Comparison of ENCODE assay signal across 14 cellular contexts in genomic region chr1:33332881-33333280, GRCh38. TPM values are rescaled to one million over a fixed set of nuclear protein-coding genes. Genes with fewer than 3 reads are reported as not detected.
A peak's percentile ranks its signal among the peaks of the same experiment; 100 is the strongest.
DNase-seq lines count a peak whose midpoint lies in the region; ATAC-seq, FAIRE-seq and TF ChIP-seq lines count a peak whose summit lies in the region.
"Had no signal": no experiment of that assay in that cellular context is flagged by ENCODE, and none has a peak within 500 bp of the region (broad histone marks: within the 10 kb centered on the region; RNA-seq: fewer than 3 reads in every experiment).

No MANE protein-coding gene starts in this region.

- intact Hi-C loops in kidney (cut with DNase I): no loop called here
- intact Hi-C loops in sigmoid colon (cut with DNase I): loop anchor here (5.0 kb wide), 1 partner anchor 36 kb away; no protein-coding TSS in a partner anchor
- intact Hi-C loops in activated CD8-positive, alpha-beta T cell treated with anti-CD3 and anti-CD28 coated beads for 36 hours (cut with micrococcal nuclease): no loop called here

- no peak overlapping the region for H3K27ac Mint-ChIP-seq in activated CD8-positive, alpha-beta T cell treated with anti-CD3 and anti-CD28 coated beads for 36 hours
- H3K27ac Mint-ChIP-seq: H9 had no signal

- peaks cover 82 to 100% (median 99%) of the 10 kb centered on the region in 11 experiments for H4K20me1 ChIP-seq in BLaER1 treated with 17β-estradiol and CSF1 and Interleukin-3, amounts not matched to agents 10 nM and 100 nM

- H3K27ac ChIP-seq in BLaER1 treated with 17β-estradiol and CSF1 and Interleukin-3, amounts not matched to agents 10 nM and 100 nM: peak overlapping the region in 6 of 11 experiments; percentile 5 to 59 (median 30); a peak in 8 of 22 replicates
- H3K27ac ChIP-seq in brain microvascular endothelial cell: peak overlapping the region; percentile 36
- H3K27ac ChIP-seq in kidney (ENCODE audit: low read depth in 2 of 2, low read length in 2 of 2): peak overlapping the region; percentile 10 to 12
- H3K27ac ChIP-seq in sigmoid colon: peak overlapping the region; percentile 56 to 100 (median 98)

- H3K27me3 Mint-ChIP-seq in activated CD8-positive, alpha-beta T cell treated with anti-CD3 and anti-CD28 coated beads for 36 hours: no peaks in the 10 kb centered on the region

- H3K27me3 ChIP-seq in BLaER1 treated with 17β-estradiol and CSF1 and Interleukin-3, amounts not matched to agents 10 nM and 100 nM: no peaks in the 10 kb centered on the region
- H3K27me3 ChIP-seq in brain microvascular endothelial cell (replicated peaks) (no peaks in the 10 kb centered on the region), sigmoid colon (no peaks in the 10 kb centered on the region)

- peak overlapping the region in 9 of 11 experiments; percentile 5 to 55 (median 31); a peak in 9 of 22 replicates for H3K9ac ChIP-seq in BLaER1 treated with 17β-estradiol and CSF1 and Interleukin-3, amounts not matched to agents 10 nM and 100 nM
- H3K9ac ChIP-seq in kidney (ENCODE audit: low read length in 2 of 2): peak overlapping the region in 1 of 2 donors; percentile 4

- in situ Hi-C loops in brain microvascular endothelial cell (cut with HindIII; ENCODE audit: low pct_ligation_motif_present, low sequenced_read_pairs): no loop called here

- no peak for FAIRE-seq in kidney (lab: Jason Lieb, UNC)
- FAIRE-seq: HTR-8/SVneo had no signal

- H3K36me3 ChIP-seq in BLaER1 treated with 17β-estradiol and CSF1 and Interleukin-3, amounts not matched to agents 10 nM and 100 nM: peaks cover 69 to 94% (median 82%) of the 10 kb centered on the region in 11 experiments
- H3K36me3 ChIP-seq in brain microvascular endothelial cell (replicated peaks) (peaks cover 73% of the 10 kb centered on the region), kidney (ENCODE audit: control insufficient read depth in 1 of 2, insufficient read depth in 2 of 2, low read length in 2 of 2) (peaks cover 54% of the 10 kb centered on the region in 2 donors), sigmoid colon (peaks cover 37 to 62% (median 48%) of the 10 kb centered on the region in 4 donors)

- TF ChIP-seq EP300 in sigmoid colon (IDR thresholded peaks at IDR 0.05): no peak

- H3K36me3 Mint-ChIP-seq in activated CD8-positive, alpha-beta T cell treated with anti-CD3 and anti-CD28 coated beads for 36 hours (ENCODE audit: low read depth): peaks cover 24% of the 10 kb centered on the region

- no peak overlapping the region for H3K4me3 ChIP-seq in BLaER1 treated with 17β-estradiol and CSF1 and Interleukin-3, amounts not matched to agents 10 nM and 100 nM
- H3K4me3 ChIP-seq in brain microvascular endothelial cell (ENCODE audit: low read depth, low read length) (no peak overlapping the region), kidney (ENCODE audit: low read length in 2 of 2) (no peak overlapping the region), sigmoid colon (no peak overlapping the region)

- peaks cover 50 to 95% (median 60%) of the 10 kb centered on the region in 10 experiments for H3K4me1 ChIP-seq in BLaER1 treated with 17β-estradiol and CSF1 and Interleukin-3, amounts not matched to agents 10 nM and 100 nM
- H3K4me1 ChIP-seq in kidney (ENCODE audit: control insufficient read depth in 1 of 2, insufficient read depth in 1 of 2, low read depth in 1 of 2, low read length in 2 of 2): peaks cover 44 to 46% of the 10 kb centered on the region in 2 donors
- H3K4me1 ChIP-seq in sigmoid colon: peaks cover 0 to 91% (median 76%) of the 10 kb centered on the region in 4 donors

- CTCF ChIA-PET in activated CD8-positive, alpha-beta T cell treated with anti-CD3 and anti-CD28 coated beads for 36 hours (lab: Charles Lee): interaction anchor here (1.3 kb wide), 1 partner anchor 31 kb away, joined by 3 read pairs; no protein-coding TSS in a partner anchor

- ATAC-seq in activated CD8-positive, alpha-beta T cell treated with anti-CD3 and anti-CD28 coated beads for 36 hours: no peak
- ATAC-seq in GM18511 (IDR thresholded peaks at IDR 0.05; ENCODE audit: unreplicated experiment) (no peak), HG03432 (IDR thresholded peaks at IDR 0.05; ENCODE audit: unreplicated experiment) (no peak), HG03025 (IDR thresholded peaks at IDR 0.05; ENCODE audit: low FRiP score, unreplicated experiment) (no peak)

- no peak for TF ChIP-seq CTCF in brain microvascular endothelial cell (IDR thresholded peaks at IDR 0.05; ENCODE audit: low read depth, low read length, missing control alignments)
- no peak for TF ChIP-seq CTCF in kidney (IDR thresholded peaks at IDR 0.05; ENCODE audit: borderline replicate concordance, extremely low read depth, insufficient read depth)
- TF ChIP-seq CTCF in sigmoid colon (IDR thresholded peaks at IDR 0.05): no peak
- no peak for TF ChIP-seq CTCF in activated CD8-positive, alpha-beta T cell treated with anti-CD3 and anti-CD28 coated beads for 36 hours (IDR thresholded peaks at IDR 0.05)

- peak overlapping the region in 10 of 11 experiments; percentile 20 to 96 (median 42); a peak in 15 of 22 replicates for H3K4me2 ChIP-seq in BLaER1 treated with 17β-estradiol and CSF1 and Interleukin-3, amounts not matched to agents 10 nM and 100 nM

- no peak overlapping the region for H3K4me3 Mint-ChIP-seq in activated CD8-positive, alpha-beta T cell treated with anti-CD3 and anti-CD28 coated beads for 36 hours
- H3K4me3 Mint-ChIP-seq: H9 had no signal

- no peaks in the 10 kb centered on the region for H3K9me3 Mint-ChIP-seq in activated CD8-positive, alpha-beta T cell treated with anti-CD3 and anti-CD28 coated beads for 36 hours
- H3K9me3 Mint-ChIP-seq: H9 had no signal

- WGBS in sigmoid colon, 2 donors: 82 to 90% methylated on average over 5 of the region's 5 CpGs

- DNase-seq in brain microvascular endothelial cell (no peak), kidney (no peak), sigmoid colon (no peak)
- no peak for DNase-seq in activated CD8-positive, alpha-beta T cell treated with anti-CD3 and anti-CD28 coated beads for 36 hours
- DNase-seq: EL; H9; NCI-H1048; stimulated activated CD4-positive, alpha-beta T cell treated with anti-CD3 and anti-CD28 coated beads, Interleukin-12 subunit alpha, Interleukin-12 subunit beta, amount 100 ng/mL, for 4 hours had no signal

- POLR2A ChIA-PET in activated CD8-positive, alpha-beta T cell treated with anti-CD3 and anti-CD28 coated beads for 36 hours (lab: Charles Lee): no interaction called here

- no peaks in the 10 kb centered on the region for H3K9me3 ChIP-seq in BLaER1 treated with 17β-estradiol and CSF1 and Interleukin-3, amounts not matched to agents 10 nM and 100 nM (replicated peaks in 1 of 11)
- H3K9me3 ChIP-seq in kidney (ENCODE audit: control insufficient read depth in 1 of 2, low read length in 2 of 2) (no peaks in the 10 kb centered on the region), sigmoid colon (no peaks in the 10 kb centered on the region)

- no peak for TF ChIP-seq POLR2A in sigmoid colon (IDR thresholded peaks at IDR 0.05)

- H3K4me1 Mint-ChIP-seq in activated CD8-positive, alpha-beta T cell treated with anti-CD3 and anti-CD28 coated beads for 36 hours (ENCODE audit: low read depth): peaks cover 7% of the 10 kb centered on the region

RNA-seq across cellular contexts. Expression of gene A3GALT2, which starts 12.0 kb away (rescaled TPM):
- not detected for total RNA-seq in kidney
- polyA plus RNA-seq in kidney (ENCODE audit: insufficient read depth, low read depth, low replicate concordance): not detected
- total RNA-seq in sigmoid colon: not detected
- not detected for polyA plus RNA-seq in sigmoid colon
- total RNA-seq in activated CD8-positive, alpha-beta T cell treated with anti-CD3 and anti-CD28 coated beads for 36 hours: not detected
- total RNA-seq: H9; T-helper 2 cell treated with Interferon-gamma antibody and Interleukin-4, amounts not matched to agents 100 ng/mL and 5 ng/mL, for 36 hours had no signal

Comparison
In these comparisons a context has a peak if more than half of its experiments do, and no peak if none do; other contexts are left out.
1. H3K27ac ChIP-seq: peak in every context shown above with its lines; median percentile 98 in sigmoid colon; 36 in brain microvascular endothelial cell; 30 in BLaER1 treated with 17β-estradiol and CSF1 and Interleukin-3, amounts not matched to agents 10 nM and 100 nM; 11 in kidney.